Comparison of ENCODE assay signal across 1 cellular context in genomic region chr17:35752945-35753764, GRCh38.
TF ChIP-seq lines count a peak whose summit lies in the region.

Gene GAS2L2, minus strand, starts transcription at chr17:35753239. Its CDS starts 389 bp downstream, at chr17:35752850.

TF ChIP-seq in H1, 55 proteins besides CTCF, POLR2A, EP300 and RAD21:
- TF ChIP-seq KDM1A (IDR thresholded peaks at IDR 0.05; ENCODE audit: borderline replicate concordance, low read length), result 0 out of 2 replicates have a peak, but pooled peaks have one; percentile 32
- no peak for TF ChIP-seq RXRA (IDR thresholded peaks at IDR 0.05; ENCODE audit: insufficient read depth, low read depth, low read length)
